26 cellular contexts compared by ENCODE assay signal in the genomic region with DNA sequence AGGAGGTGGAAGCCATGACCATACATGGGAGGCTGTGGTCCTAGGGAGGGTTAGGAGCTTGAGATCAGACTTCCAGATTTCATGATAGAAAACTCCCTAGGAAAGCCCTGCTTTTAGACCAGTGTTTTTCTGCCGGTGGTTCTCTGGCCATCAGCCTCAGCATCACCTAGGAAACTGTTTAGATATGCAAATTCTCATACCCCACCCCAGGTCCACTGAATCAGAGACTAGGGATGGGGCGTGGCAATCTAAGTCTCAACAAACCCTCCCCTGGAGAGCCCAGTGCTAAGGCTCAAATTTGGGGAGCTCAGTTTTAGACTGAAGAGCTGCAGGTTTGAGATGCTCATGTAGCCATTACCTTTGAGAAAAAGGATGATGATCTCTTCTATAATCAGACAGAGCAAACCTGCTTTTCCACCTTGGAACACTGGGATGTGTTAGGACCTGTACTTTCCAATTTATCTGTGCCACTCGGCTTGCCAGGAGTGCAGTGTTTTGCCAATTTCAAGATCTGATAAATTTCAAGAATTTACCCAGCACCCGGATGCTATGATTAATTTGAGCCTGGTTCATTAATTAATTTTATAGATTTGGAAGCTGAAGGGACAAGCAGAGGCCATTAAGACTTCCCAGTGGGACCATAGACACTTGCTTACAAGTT. TPM values are rescaled to one million over a fixed set of nuclear protein-coding genes. Genes with fewer than 3 reads are reported as not detected.
A peak's percentile ranks its signal among the peaks of the same experiment; 100 is the strongest.
DNase-seq lines count a peak whose midpoint lies in the region; ATAC-seq and TF ChIP-seq lines count a peak whose summit lies in the region.
"Had no signal": no experiment of that assay in that cellular context is flagged by ENCODE, and none has a peak within 500 bp of the region (broad histone marks: within the 10 kb centered on the region; RNA-seq: fewer than 3 reads in every experiment).

No MANE protein-coding gene starts in this region.

- WGBS in mammary epithelial cell (ENCODE audit: low coverage, missing lambda C conversion rate) = 31% methylated on average over 3 of the region's 4 CpGs

- H3K9me3 ChIP-seq in mammary epithelial cell (replicated peaks; ENCODE audit: insufficient read depth, low read length) (no peaks in the 10 kb centered on the region), lower lobe of right lung (no peaks in the 10 kb centered on the region)
- H3K9me3 ChIP-seq: adrenal gland, right atrium auricular region, SJSA1, testis had no signal

- peaks cover 9% of the 10 kb centered on the region for H3K4me1 ChIP-seq in mammary epithelial cell (ENCODE audit: insufficient read depth, low read length)
- H3K4me1 ChIP-seq in lower lobe of right lung = no peaks in the 10 kb centered on the region
- H3K4me1 ChIP-seq: neural progenitor cell, right atrium auricular region had no signal

- DNase-seq in GM13976 (ENCODE audit: low spot score) (peak; percentile 28), NCI-H1105 treated with DMSO at 0.1 percent for 48 hours (lab: John Stamatoyannopoulos, UW) (peak; percentile 12), mammary epithelial cell (peak; percentile 66), mesothelial cell of epicardium (ENCODE audit: low spot score in 2 of 2, unreplicated experiment in 2 of 2) (no peak), GM19240 (ENCODE audit: insufficient read length, low spot score) (no peak), SW 1271 (lab: John Stamatoyannopoulos, UW) (no peak), lower lobe of right lung (no peak)
- DNase-seq: activated CD4-positive, alpha-beta memory T cell treated with anti-CD3 and anti-CD28 coated beads for 36 hours; activated CD4-positive, alpha-beta T cell treated with anti-CD3 and anti-CD28 coated beads for 1 hour; activated naive CD4-positive, alpha-beta T cell treated with anti-CD3 and anti-CD28 coated beads for 36 hours; adrenal gland; CD8-positive, alpha-beta T cell; DMS 273 treated with DMSO at 0.1 percent for 48 hours; mesendoderm; NCI-H1436 treated with DMSO at 0.1 percent for 48 hours; small intestine; stimulated activated naive CD4-positive, alpha-beta T cell treated with Interleukin-2 at 50 U/mL for 16 hours; testis had no signal

- no peak for ATAC-seq in lower lobe of right lung
- ATAC-seq: CD8-positive, alpha-beta T cell had no signal

- H3K27ac ChIP-seq in mammary epithelial cell (ENCODE audit: insufficient read depth, low read depth, low read length) (no peak overlapping the region), lower lobe of right lung (no peak overlapping the region)
- H3K27ac ChIP-seq: KMS-11, neural progenitor cell, right atrium auricular region, SJSA1, testis had no signal

- peaks cover 40% of the 10 kb centered on the region for H3K4me1 Mint-ChIP-seq in mesothelial cell of epicardium

- H3K27ac Mint-ChIP-seq in mesothelial cell of epicardium = peak overlapping the region; percentile 62
- H3K27ac Mint-ChIP-seq: activated CD4-positive, alpha-beta memory T cell treated with anti-CD3 and anti-CD28 coated beads for 36 hours; activated naive CD4-positive, alpha-beta T cell treated with anti-CD3 and anti-CD28 coated beads for 36 hours; activated T-helper 1 cell treated with anti-CD3 and anti-CD28 coated beads, Interleukin-12 subunit alpha, Interleukin-12 subunit beta, Interleukin-2, Interleukin-4 antibody, amounts not matched to agents 30 ng/mL and 10 ng/mL and 1 ng/mL, durations not matched to agents 14 hours and 24 hours and 36 hours; CD8-positive, alpha-beta T cell; neural progenitor cell; T-helper 1 cell treated with Interleukin-12 subunit alpha and Interleukin-12 subunit beta and Interleukin-4 antibody, amounts not matched to agents 30 μg/mL and 1 μg/mL, for 36 hours had no signal

- no TSS peak for BruUV-seq in mammary epithelial cell (replicated peaks; lab: Mats Ljungman, UMichigan)

- TF ChIP-seq CTCF in GM13976 (IDR thresholded peaks at IDR 0.05; ENCODE audit: borderline replicate concordance, control extremely low read depth, extremely low read depth, insufficient read depth, missing control alignments) = no peak
- no peak for TF ChIP-seq CTCF in mammary epithelial cell (conservative IDR thresholded peaks at IDR 0.05 in 1 of 2, IDR thresholded peaks at IDR 0.05 in 1 of 2; ENCODE audit: extremely low read depth in 1 of 2, insufficient read depth in 1 of 2, low read depth in 1 of 2, low read length in 2 of 2)
- no peak for TF ChIP-seq CTCF in mesothelial cell of epicardium (IDR thresholded peaks at IDR 0.05; ENCODE audit: unreplicated experiment)
- no peak for TF ChIP-seq CTCF in lower lobe of right lung (IDR thresholded peaks at IDR 0.05)

- no peaks in the 10 kb centered on the region for H3K36me3 Mint-ChIP-seq in mesothelial cell of epicardium

- no peaks in the 10 kb centered on the region for H3K27me3 Mint-ChIP-seq in mesothelial cell of epicardium (ENCODE audit: low read depth)
- H3K27me3 Mint-ChIP-seq: activated CD4-positive, alpha-beta memory T cell treated with anti-CD3 and anti-CD28 coated beads for 36 hours; brain had no signal

- CTCF ChIA-PET in mammary epithelial cell (lab: Charles Lee; ENCODE audit: low non-redundant PET) = no interaction called here

- intact Hi-C loops in mammary epithelial cell (cut with micrococcal nuclease) (no loop called here), lower lobe of right lung (cut with DNase I) (no loop called here)

- dilution Hi-C loops in mammary epithelial cell (cut with HindIII; ENCODE audit: low sequenced_read_pairs) = loop anchor here (25.0 kb wide), 1 partner anchor 555 kb away; no protein-coding TSS in a partner anchor

- no peaks in the 10 kb centered on the region for H4K20me1 ChIP-seq in mammary epithelial cell (ENCODE audit: insufficient read depth, low read length)

- no peaks in the 10 kb centered on the region for H3K79me2 ChIP-seq in mammary epithelial cell (ENCODE audit: insufficient read depth, low read length)

- no peaks in the 10 kb centered on the region for H3K9me3 Mint-ChIP-seq in mesothelial cell of epicardium
- H3K9me3 Mint-ChIP-seq: activated CD4-positive, alpha-beta memory T cell treated with anti-CD3 and anti-CD28 coated beads for 36 hours; activated naive CD4-positive, alpha-beta T cell treated with anti-CD3 and anti-CD28 coated beads for 36 hours; activated T-helper 1 cell treated with anti-CD3 and anti-CD28 coated beads, Interleukin-12 subunit alpha, Interleukin-12 subunit beta, Interleukin-2, Interleukin-4 antibody, amounts not matched to agents 30 ng/mL and 10 ng/mL and 1 ng/mL, durations not matched to agents 14 hours and 24 hours and 36 hours; brain; CD8-positive, alpha-beta T cell; neural progenitor cell; T-helper 1 cell treated with Interleukin-12 subunit alpha and Interleukin-12 subunit beta and Interleukin-4 antibody, amounts not matched to agents 30 μg/mL and 1 μg/mL, for 36 hours had no signal

- no peak overlapping the region for H3K9ac ChIP-seq in mammary epithelial cell (ENCODE audit: insufficient read depth, low read length)
- H3K9ac ChIP-seq: KMS-11, neural progenitor cell had no signal

- H3K36me3 ChIP-seq in mammary epithelial cell (ENCODE audit: insufficient read depth, low read length) (no peaks in the 10 kb centered on the region), lower lobe of right lung (no peaks in the 10 kb centered on the region)
- H3K36me3 ChIP-seq: right atrium auricular region, SJSA1 had no signal

- H3K27me3 ChIP-seq in mammary epithelial cell (ENCODE audit: insufficient read depth, low read length) = no peaks in the 10 kb centered on the region
- no peaks in the 10 kb centered on the region for H3K27me3 ChIP-seq in lower lobe of right lung (ENCODE audit: low read depth)
- H3K27me3 ChIP-seq: adrenal gland, neural progenitor cell, right atrium auricular region, SJSA1, testis had no signal

- in situ Hi-C loops in GM13976 (cut with MboI; ENCODE audit: low sequenced_read_pairs, unreplicated experiment) = no loop called here
- in situ Hi-C loops in mammary epithelial cell (cut with MboI; ENCODE audit: low sequenced_read_pairs in 2 of 2) = no loop called here

- H3K4me3 ChIP-seq in mammary epithelial cell (replicated peaks in 1 of 3; ENCODE audit: insufficient read depth in 1 of 3, low read depth in 2 of 3, low read length in 3 of 3) = no peak overlapping the region
- no peak overlapping the region for H3K4me3 ChIP-seq in lower lobe of right lung
- H3K4me3 ChIP-seq: adrenal gland, neural progenitor cell, right atrium auricular region, SJSA1, testis had no signal

- H2AFZ ChIP-seq in mammary epithelial cell (ENCODE audit: low read depth, low read length) = no peak overlapping the region
- H2AFZ ChIP-seq: neural progenitor cell had no signal

- H3K4me3 Mint-ChIP-seq in mesothelial cell of epicardium = no peak overlapping the region
- H3K4me3 Mint-ChIP-seq: activated CD4-positive, alpha-beta memory T cell treated with anti-CD3 and anti-CD28 coated beads for 36 hours; activated naive CD4-positive, alpha-beta T cell treated with anti-CD3 and anti-CD28 coated beads for 36 hours; activated T-helper 1 cell treated with anti-CD3 and anti-CD28 coated beads, Interleukin-12 subunit alpha, Interleukin-12 subunit beta, Interleukin-2, Interleukin-4 antibody, amounts not matched to agents 30 ng/mL and 10 ng/mL and 1 ng/mL, durations not matched to agents 14 hours and 24 hours and 36 hours; brain; CD8-positive, alpha-beta T cell; neural progenitor cell; T-helper 1 cell treated with Interleukin-12 subunit alpha and Interleukin-12 subunit beta and Interleukin-4 antibody, amounts not matched to agents 30 μg/mL and 1 μg/mL, for 36 hours had no signal

- peak overlapping the region; percentile 45 for H3K4me2 ChIP-seq in mammary epithelial cell (ENCODE audit: insufficient read depth, low read depth, low read length)
- H3K4me2 ChIP-seq: KMS-11, neural progenitor cell had no signal

RNA-seq across cellular contexts. Expression of gene LYPD6B, which starts 31.5 kb away (rescaled TPM):
- total RNA-seq in mammary epithelial cell = 1 to 10 TPM in 1 of 2 donors, under 1 TPM in 1; 0.33 to 3.0 TPM
- 0.29 TPM for polyA plus RNA-seq in mammary epithelial cell
- polyA minus RNA-seq in mammary epithelial cell = not detected
- total RNA-seq in mesothelial cell of epicardium = 27.2 to 30.6 TPM (median 28.8 TPM) in 3 replicates
- 2.0 TPM for total RNA-seq in lower lobe of right lung
- total RNA-seq: activated CD4-positive, alpha-beta memory T cell treated with anti-CD3 and anti-CD28 coated beads for 36 hours; activated naive CD4-positive, alpha-beta T cell treated with anti-CD3 and anti-CD28 coated beads for 36 hours; activated T-helper 1 cell treated with anti-CD3 and anti-CD28 coated beads, Interleukin-12 subunit alpha, Interleukin-12 subunit beta, Interleukin-2, Interleukin-4 antibody, amounts not matched to agents 30 ng/mL and 10 ng/mL and 1 ng/mL, durations not matched to agents 14 hours and 24 hours and 36 hours; CD8-positive, alpha-beta T cell; endothelial cell of umbilical vein had no signal
- polyA plus RNA-seq: endothelial cell of umbilical vein had no signal

Comparison
In these comparisons a context has a peak if more than half of its experiments do, and no peak if none do; other contexts are left out.
1. DNase-seq: peak in GM13976 (single experiment), NCI-H1105 treated with DMSO at 0.1 percent for 48 hours (single experiment) and mammary epithelial cell (single experiment); none in mesothelial cell of epicardium (0 of 2), GM19240 (single experiment), SW 1271 (0 of 2) and lower lobe of right lung (single experiment).